25 cellular contexts compared by ENCODE assay signal in genomic region chr2:196145256-196145655, GRCh38. TPM values are rescaled to one million over a fixed set of nuclear protein-coding genes. Genes with fewer than 3 reads are reported as not detected.
DNase-seq lines count a peak whose midpoint lies in the region; ATAC-seq and TF ChIP-seq lines count a peak whose summit lies in the region.
"Had no signal": no experiment of that assay in that cellular context is flagged by ENCODE, and none has a peak within 500 bp of the region (broad histone marks: within the 10 kb centered on the region; RNA-seq: fewer than 3 reads in every experiment).

No MANE protein-coding gene starts in this region.

- peak overlapping the region; percentile 39 for H3K27ac ChIP-seq in neutrophil
- H3K27ac ChIP-seq: C4-2B, dorsolateral prefrontal cortex, foreskin keratinocyte had no signal

- no peak overlapping the region for H3K4me3 ChIP-seq in neutrophil (ENCODE audit: low read depth in 1 of 2, low read length in 1 of 2)
- H3K4me3 ChIP-seq: dorsolateral prefrontal cortex, GM12878 had no signal

- H3K27me3 ChIP-seq in neutrophil: no peaks in the 10 kb centered on the region
- H3K27me3 ChIP-seq: dorsolateral prefrontal cortex, foreskin keratinocyte had no signal

- peak overlapping the region; percentile 21 for H3K4me3 Mint-ChIP-seq in activated CD8-positive, alpha-beta memory T cell treated with anti-CD3 and anti-CD28 coated beads, Interleukin-2, amount 10 ng/mL, durations not matched to agents 7 days and 5 days
- peak overlapping the region; percentile 14 to 71 (median 26) for H3K4me3 Mint-ChIP-seq in T-cell
- peak overlapping the region; percentile 29 for H3K4me3 Mint-ChIP-seq in activated naive CD8-positive, alpha-beta T cell treated with anti-CD3 and anti-CD28 coated beads, Interleukin-2, amount 50 U/mL, for 24 hours

- no peaks in the 10 kb centered on the region for H3K9me3 Mint-ChIP-seq in activated CD8-positive, alpha-beta memory T cell treated with anti-CD3 and anti-CD28 coated beads, Interleukin-2, amount 10 ng/mL, durations not matched to agents 7 days and 5 days (ENCODE audit: low read depth)
- H3K9me3 Mint-ChIP-seq in T-cell: no peaks in the 10 kb centered on the region
- H3K9me3 Mint-ChIP-seq in activated naive CD8-positive, alpha-beta T cell treated with anti-CD3 and anti-CD28 coated beads, Interleukin-2, amount 50 U/mL, for 24 hours: no peaks in the 10 kb centered on the region

- H3K4me1 Mint-ChIP-seq in activated CD8-positive, alpha-beta memory T cell treated with anti-CD3 and anti-CD28 coated beads, Interleukin-2, amount 10 ng/mL, durations not matched to agents 7 days and 5 days: peaks cover 70% of the 10 kb centered on the region
- peaks cover 83 to 87% (median 86%) of the 10 kb centered on the region in 3 donors for H3K4me1 Mint-ChIP-seq in T-cell
- H3K4me1 Mint-ChIP-seq in activated naive CD8-positive, alpha-beta T cell treated with anti-CD3 and anti-CD28 coated beads, Interleukin-2, amount 50 U/mL, for 24 hours: peaks cover 95% of the 10 kb centered on the region

- peaks cover 98% of the 10 kb centered on the region for H3K36me3 ChIP-seq in neutrophil

- DNase-seq in activated CD8-positive, alpha-beta memory T cell treated with anti-CD3 and anti-CD28 coated beads, Interleukin-2, amount 10 ng/mL, durations not matched to agents 7 days and 5 days: no peak
- no peak for DNase-seq in activated CD8-positive, alpha-beta memory T cell treated with anti-CD3 and anti-CD28 coated beads for 24 hours
- DNase-seq in T-cell (no peak), NCI-H524 (lab: John Stamatoyannopoulos, UW) (no peak), NCI-H446 treated with DMSO at 0.1 percent for 48 hours (lab: John Stamatoyannopoulos, UW) (no peak), NCI-H524 treated with DMSO at 0.1 percent for 48 hours (lab: John Stamatoyannopoulos, UW) (no peak)
- DNase-seq in activated naive CD8-positive, alpha-beta T cell treated with anti-CD3 and anti-CD28 coated beads, Interleukin-2, amount 50 U/mL, for 24 hours: no peak
- DNase-seq: activated CD4-positive, alpha-beta T cell treated with anti-CD3 and anti-CD28 coated beads for 1 hour; amygdala; caudate nucleus; dorsolateral prefrontal cortex; erythroblast; foreskin keratinocyte; GOT3; hypothalamus; IMR-90; mammary epithelial cell; NCI-H1417 treated with DMSO at 0.1 percent for 48 hours; NCI-H2107; NCI-H526; right cardiac atrium; SK-N-SH had no signal

- CTCF ChIA-PET in activated CD8-positive, alpha-beta memory T cell treated with anti-CD3 and anti-CD28 coated beads, Interleukin-2, amount 10 ng/mL, durations not matched to agents 7 days and 5 days (lab: Charles Lee): interaction anchor here (1.9 kb wide), 1 partner anchor 131 kb away, joined by 9 read pairs; no protein-coding TSS in a partner anchor
- CTCF ChIA-PET in T-cell (lab: Charles Lee): interaction anchor here in 1 of 2 donors (0.7 kb wide), 1 partner anchor 152 kb away, joined by 3 read pairs; no protein-coding TSS in a partner anchor

- no peaks in the 10 kb centered on the region for H3K9me3 ChIP-seq in neutrophil
- H3K9me3 ChIP-seq: SK-N-SH had no signal

- peaks cover 9 to 12% of the 10 kb centered on the region in 2 experiments for H3K4me1 ChIP-seq in neutrophil (ENCODE audit: control insufficient read depth in 1 of 2, insufficient read depth in 1 of 2, low read depth in 1 of 2, low read length in 1 of 2)
- H3K4me1 ChIP-seq: foreskin keratinocyte had no signal

- TF ChIP-seq CTCF in neutrophil (IDR thresholded peaks at IDR 0.05): no peak

- H3K27ac Mint-ChIP-seq in activated CD8-positive, alpha-beta memory T cell treated with anti-CD3 and anti-CD28 coated beads, Interleukin-2, amount 10 ng/mL, durations not matched to agents 7 days and 5 days: peak overlapping the region; percentile 78
- H3K27ac Mint-ChIP-seq in T-cell: peak overlapping the region; percentile 74 to 87
- H3K27ac Mint-ChIP-seq in activated naive CD8-positive, alpha-beta T cell treated with anti-CD3 and anti-CD28 coated beads, Interleukin-2, amount 50 U/mL, for 24 hours: peak overlapping the region; percentile 83

- H3K27me3 Mint-ChIP-seq in activated CD8-positive, alpha-beta memory T cell treated with anti-CD3 and anti-CD28 coated beads, Interleukin-2, amount 10 ng/mL, durations not matched to agents 7 days and 5 days: no peaks in the 10 kb centered on the region
- no peaks in the 10 kb centered on the region for H3K27me3 Mint-ChIP-seq in T-cell
- H3K27me3 Mint-ChIP-seq in activated naive CD8-positive, alpha-beta T cell treated with anti-CD3 and anti-CD28 coated beads, Interleukin-2, amount 50 U/mL, for 24 hours: no peaks in the 10 kb centered on the region

- peaks cover 87% of the 10 kb centered on the region for H3K36me3 Mint-ChIP-seq in activated CD8-positive, alpha-beta memory T cell treated with anti-CD3 and anti-CD28 coated beads, Interleukin-2, amount 10 ng/mL, durations not matched to agents 7 days and 5 days
- peaks cover 70% of the 10 kb centered on the region for H3K36me3 Mint-ChIP-seq in T-cell
- H3K36me3 Mint-ChIP-seq in activated naive CD8-positive, alpha-beta T cell treated with anti-CD3 and anti-CD28 coated beads, Interleukin-2, amount 50 U/mL, for 24 hours (ENCODE audit: low read depth): peaks cover 90% of the 10 kb centered on the region

- no peak for ATAC-seq in activated CD8-positive, alpha-beta memory T cell treated with anti-CD3 and anti-CD28 coated beads, Interleukin-2, amount 10 ng/mL, durations not matched to agents 7 days and 5 days
- ATAC-seq in T-cell (replicated peaks in 1 of 4): no peak
- ATAC-seq in activated naive CD8-positive, alpha-beta T cell treated with anti-CD3 and anti-CD28 coated beads, Interleukin-2, amount 50 U/mL, for 24 hours: no peak
- ATAC-seq: right cardiac atrium had no signal

- POLR2A ChIA-PET in T-cell (lab: Charles Lee): interaction anchor here (0.5 to 1.3 kb wide), 4 partner anchors 11 to 481 kb away, joined by 3 to 4 read pairs (median 4); no protein-coding TSS in a partner anchor

RNA-seq across cellular contexts. Expression of gene STK17B, which starts 26.1 kb away (rescaled TPM):
- 100 to 1,000 TPM; 389 to 511 TPM for total RNA-seq in activated CD8-positive, alpha-beta memory T cell treated with anti-CD3 and anti-CD28 coated beads, Interleukin-2, amount 10 ng/mL, durations not matched to agents 7 days and 5 days
- total RNA-seq in T-cell: 100 to 1,000 TPM; 218 to 478 (median 248) TPM
